ENCODE assay signal across 18 cellular contexts in genomic region chr5:141950207-141951005, GRCh38.
"Had no signal": no experiment of that assay in that cellular context is flagged by ENCODE, and none has a peak within 500 bp of the region (broad histone marks: within the 10 kb centered on the region; RNA-seq: fewer than 3 reads in every experiment).

No MANE protein-coding gene starts in this region.

- FAIRE-seq: bronchial epithelial cell had no signal

- H3K4me2 ChIP-seq: SK-N-SH had no signal

- H3K9me3 ChIP-seq: ascending aorta, body of pancreas, Peyer's patch, SJCRH30, SK-N-SH had no signal

- H3K36me3 ChIP-seq: ascending aorta, Peyer's patch, SJCRH30 had no signal

- H3K9ac ChIP-seq: SK-N-SH had no signal

- H3K4me3 ChIP-seq: ascending aorta, body of pancreas, Peyer's patch, SJCRH30 had no signal

- H3K27me3 ChIP-seq: ascending aorta, body of pancreas, Peyer's patch, SJCRH30 had no signal

- DNase-seq: activated CD4-positive, CD25-positive, alpha-beta regulatory T cell; activated CD8-positive, alpha-beta memory T cell treated with anti-CD3 and anti-CD28 coated beads for 24 hours; amniotic stem cell; body of pancreas; central memory CD4-positive, alpha-beta T cell; MM.1S; NCI-H1105; NCI-H1694 treated with DMSO at 0.1 percent for 48 hours; NCI-H2029 treated with DMSO at 0.1 percent for 48 hours; NCI-H345; NCI-H510A; Right ventricle myocardium superior had no signal

- H3K27ac ChIP-seq: ascending aorta, body of pancreas, RWPE1, SJCRH30 had no signal

- H3K4me1 ChIP-seq: body of pancreas had no signal
